ENCODE assay signal across 28 cellular contexts in the genomic region with DNA sequence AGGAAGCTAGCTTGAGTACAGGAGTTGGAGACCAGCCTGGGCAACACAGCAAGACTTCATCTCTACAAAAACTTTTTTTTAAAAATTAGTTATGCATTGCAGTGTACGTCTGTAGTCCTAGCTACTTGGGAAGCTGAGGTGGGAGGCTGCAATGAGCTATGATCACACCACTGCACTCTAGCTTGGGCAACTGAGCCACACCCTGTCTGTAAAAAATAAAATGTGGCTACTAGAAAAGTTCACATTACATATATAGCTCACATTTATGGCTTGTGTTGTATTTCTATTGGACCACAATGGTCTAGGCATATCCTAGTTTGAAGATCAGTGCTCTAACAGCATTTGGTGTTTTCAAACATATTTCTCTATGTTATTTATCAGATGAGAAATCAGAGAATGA.
"Had no signal": no experiment of that assay in that cellular context is flagged by ENCODE, and none has a peak within 500 bp of the region (broad histone marks: within the 10 kb centered on the region; RNA-seq: fewer than 3 reads in every experiment).

No MANE protein-coding gene starts in this region.

- H3K4me3 Mint-ChIP-seq: stimulated activated effector memory CD8-positive, alpha-beta T cell treated with anti-CD3 and anti-CD28 coated beads, Interleukin-12 subunit alpha, Interleukin-12 subunit beta, amount 100 ng/mL, for 72 hours; stimulated activated memory B cell treated with anti-CD40 and anti-IgM and Interleukin-4, amounts not matched to agents 10 μg/mL and 1 μg/mL and 100 μg/mL, for 72 hours; stimulated activated naive B cell treated with anti-CD40 and anti-IgM and Interleukin-4, amounts not matched to agents 10 μg/mL and 1 μg/mL and 100 μg/mL, for 72 hours; stimulated activated naive CD8-positive, alpha-beta T cell treated with anti-CD3 and anti-CD28 coated beads, Interleukin-15, amount 100 ng/mL, for 72 hours; stimulated activated naive CD8-positive, alpha-beta T cell treated with anti-CD3 and anti-CD28 coated beads, Interleukin-15, Interleukin-2, amounts not matched to agents 100 ng/mL and 50 ng/mL, for 24 hours; type B pancreatic cell had no signal

- DNase-seq: stimulated activated CD4-positive, alpha-beta T cell treated with anti-CD3 and anti-CD28 coated beads, Interleukin-2, amount 100 ng/mL, for 48 hours; stimulated activated CD4-positive, alpha-beta T cell treated with anti-CD3 and anti-CD28 coated beads, Interleukin-4, amount 100 ng/mL, for 1 hour; stimulated activated CD4-positive, alpha-beta T cell treated with anti-CD3 and anti-CD28 coated beads, Interleukin-4, amount 100 ng/mL, for 24 hours; stimulated activated CD4-positive, alpha-beta T cell treated with anti-CD3 and anti-CD28 coated beads, Interleukin-4, amount 100 ng/mL, for 4 hours; stimulated activated CD8-positive, alpha-beta memory T cell treated with anti-CD3 and anti-CD28 coated beads, Interleukin-4, amount 100 ng/mL, for 48 hours; stimulated activated naive B cell treated with anti-CD40 and anti-IgM and Interleukin-4, amounts not matched to agents 10 μg/mL and 1 μg/mL and 100 μg/mL, for 72 hours; stimulated activated naive CD4-positive, alpha-beta T cell; stimulated activated naive CD4-positive, alpha-beta T cell treated with Interleukin-2 at 50 U/mL for 16 hours; stimulated activated naive CD8-positive, alpha-beta T cell treated with anti-CD3 and anti-CD28 coated beads, Interleukin-15, amount 100 ng/mL, for 72 hours; stimulated activated naive CD8-positive, alpha-beta T cell treated with anti-CD3 and anti-CD28 coated beads, Interleukin-15, Interleukin-2, amounts not matched to agents 100 U/mL and 50 U/mL, for 24 hours; stomach; substantia nigra; testis; thyroid gland; tibial artery; transverse colon; trophoblast cell; upper lobe of left lung; upper lobe of right lung; uterus had no signal

- H3K27me3 Mint-ChIP-seq: stimulated activated memory B cell treated with anti-CD40 and anti-IgM and Interleukin-4, amounts not matched to agents 10 μg/mL and 1 μg/mL and 100 μg/mL, for 72 hours; stimulated activated naive CD8-positive, alpha-beta T cell treated with anti-CD3 and anti-CD28 coated beads, Interleukin-15, amount 100 ng/mL, for 72 hours had no signal

- H3K9me3 Mint-ChIP-seq: stimulated activated effector memory CD8-positive, alpha-beta T cell treated with anti-CD3 and anti-CD28 coated beads, Interleukin-12 subunit alpha, Interleukin-12 subunit beta, amount 100 ng/mL, for 72 hours; stimulated activated memory B cell treated with anti-CD40 and anti-IgM and Interleukin-4, amounts not matched to agents 10 μg/mL and 1 μg/mL and 100 μg/mL, for 72 hours; stimulated activated naive B cell treated with anti-CD40 and anti-IgM and Interleukin-4, amounts not matched to agents 10 μg/mL and 1 μg/mL and 100 μg/mL, for 72 hours; stimulated activated naive CD8-positive, alpha-beta T cell treated with anti-CD3 and anti-CD28 coated beads, Interleukin-15, amount 100 ng/mL, for 72 hours; stimulated activated naive CD8-positive, alpha-beta T cell treated with anti-CD3 and anti-CD28 coated beads, Interleukin-15, Interleukin-2, amounts not matched to agents 100 ng/mL and 50 ng/mL, for 24 hours; type B pancreatic cell had no signal

- H3K4me1 ChIP-seq: stomach, testis, thyroid gland, tibial artery, tibial nerve, transverse colon, upper lobe of left lung, upper lobe of right lung, uterus, vagina had no signal

- H3K4me1 Mint-ChIP-seq: stimulated activated naive B cell treated with anti-CD40 and anti-IgM and Interleukin-4, amounts not matched to agents 10 μg/mL and 1 μg/mL and 100 μg/mL, for 72 hours had no signal

- H3K4me3 ChIP-seq: stomach, suprapubic skin, testis, thoracic aorta, thyroid gland, tibial artery, tibial nerve, transverse colon, upper lobe of left lung, upper lobe of right lung, uterus, vagina had no signal

- H3K9me3 ChIP-seq: stomach, suprapubic skin, testis, thoracic aorta, thyroid gland, tibial artery, tibial nerve, transverse colon, upper lobe of left lung, upper lobe of right lung, uterus, vagina had no signal

- H3K27ac Mint-ChIP-seq: stimulated activated effector memory CD8-positive, alpha-beta T cell treated with anti-CD3 and anti-CD28 coated beads, Interleukin-12 subunit alpha, Interleukin-12 subunit beta, amount 100 ng/mL, for 72 hours; stimulated activated memory B cell treated with anti-CD40 and anti-IgM and Interleukin-4, amounts not matched to agents 10 μg/mL and 1 μg/mL and 100 μg/mL, for 72 hours; stimulated activated naive B cell treated with anti-CD40 and anti-IgM and Interleukin-4, amounts not matched to agents 10 μg/mL and 1 μg/mL and 100 μg/mL, for 72 hours; stimulated activated naive CD8-positive, alpha-beta T cell treated with anti-CD3 and anti-CD28 coated beads, Interleukin-15, amount 100 ng/mL, for 72 hours; stimulated activated naive CD8-positive, alpha-beta T cell treated with anti-CD3 and anti-CD28 coated beads, Interleukin-15, Interleukin-2, amounts not matched to agents 100 ng/mL and 50 ng/mL, for 24 hours; type B pancreatic cell had no signal

- ATAC-seq: stimulated activated effector memory CD8-positive, alpha-beta T cell treated with anti-CD3 and anti-CD28 coated beads, Interleukin-12 subunit alpha, Interleukin-12 subunit beta, amount 100 ng/mL, for 72 hours; stimulated activated memory B cell treated with anti-CD40 and anti-IgM and Interleukin-4, amounts not matched to agents 10 μg/mL and 1 μg/mL and 100 μg/mL, for 72 hours; stimulated activated naive B cell treated with anti-CD40 and anti-IgM and Interleukin-4, amounts not matched to agents 10 μg/mL and 1 μg/mL and 100 μg/mL, for 72 hours; stimulated activated naive CD8-positive, alpha-beta T cell treated with anti-CD3 and anti-CD28 coated beads, Interleukin-15, amount 100 ng/mL, for 72 hours; stimulated activated naive CD8-positive, alpha-beta T cell treated with anti-CD3 and anti-CD28 coated beads, Interleukin-15, Interleukin-2, amounts not matched to agents 100 U/mL and 50 U/mL, for 24 hours; upper lobe of right lung had no signal

- H3K36me3 ChIP-seq: stomach, suprapubic skin, thoracic aorta, thyroid gland, tibial artery, tibial nerve, transverse colon, upper lobe of left lung, upper lobe of right lung, uterus, vagina had no signal

- H3K36me3 Mint-ChIP-seq: stimulated activated effector memory CD8-positive, alpha-beta T cell treated with anti-CD3 and anti-CD28 coated beads, Interleukin-12 subunit alpha, Interleukin-12 subunit beta, amount 100 ng/mL, for 72 hours; stimulated activated memory B cell treated with anti-CD40 and anti-IgM and Interleukin-4, amounts not matched to agents 10 μg/mL and 1 μg/mL and 100 μg/mL, for 72 hours; stimulated activated naive B cell treated with anti-CD40 and anti-IgM and Interleukin-4, amounts not matched to agents 10 μg/mL and 1 μg/mL and 100 μg/mL, for 72 hours; type B pancreatic cell had no signal
